In genomic region chr15:51970981-51971352, GRCh38 we compare ENCODE assay signal across 8 cellular contexts.
DNase-seq lines count a peak whose midpoint lies in the region; ATAC-seq, FAIRE-seq and TF ChIP-seq lines count a peak whose summit lies in the region.

No MANE protein-coding gene starts in this region.

- TF ChIP-seq POLR2A in H54 (IDR thresholded peaks at IDR 0.05; ENCODE audit: low read depth, low read length): no peak

- peak; percentile 7 for DNase-seq in H54 (ENCODE audit: insufficient read length, low spot score)
- peak; percentile 27 for DNase-seq in RPMI8226
- DNase-seq in fibroblast of mammary gland (ENCODE audit: low read depth): no peak
- no peak for DNase-seq in urothelium cell line (ENCODE audit: low spot score)
- DNase-seq in 8988T: no peak

- FAIRE-seq in H54 (lab: Jason Lieb, UNC) (no peak), urothelium cell line (lab: Jason Lieb, UNC) (no peak)

- H3K4me1 ChIP-seq in rectal smooth muscle tissue (ENCODE audit: control insufficient read depth, insufficient read depth, low read length): peaks cover 3% of the 10 kb centered on the region

- H3K4me3 ChIP-seq in GM08714 (ENCODE audit: low read length) (peak overlapping the region; percentile 93), fibroblast of mammary gland (ENCODE audit: control insufficient read depth, low read depth, low read length) (peak overlapping the region; percentile 94), rectal smooth muscle tissue (ENCODE audit: low read length) (peak overlapping the region; percentile 93)

- no peak for ATAC-seq in HG03280 (IDR thresholded peaks at IDR 0.05; ENCODE audit: unreplicated experiment)

- peak overlapping the region; percentile 84 for H3K9ac ChIP-seq in rectal smooth muscle tissue (ENCODE audit: low read length)

- H3K27me3 ChIP-seq in rectal smooth muscle tissue (ENCODE audit: control insufficient read depth, insufficient read depth, low read length): no peaks in the 10 kb centered on the region

- TF ChIP-seq CTCF in fibroblast of mammary gland (conservative IDR thresholded peaks at IDR 0.05; ENCODE audit: control insufficient read depth, insufficient read depth, low read depth, low read length): no peak

- peak overlapping the region; percentile 89 for H3K27ac ChIP-seq in rectal smooth muscle tissue (ENCODE audit: low read depth, low read length)

- H3K36me3 ChIP-seq in rectal smooth muscle tissue (ENCODE audit: control insufficient read depth, insufficient read depth, low read length): peaks cover under 1% of the 10 kb centered on the region

Comparison
In these comparisons a context has a peak if more than half of its experiments do, and no peak if none do; other contexts are left out.
1. DNase-seq: peak in H54 (single experiment) and RPMI8226 (single experiment); none in fibroblast of mammary gland (single experiment), urothelium cell line (single experiment) and 8988T (single experiment).
2. Peak in every context shown above with its lines, with median percentiles within 50 percentile points of each other: H3K4me3 ChIP-seq.